Comparison of ENCODE assay signal across 13 cellular contexts in the genomic region with DNA sequence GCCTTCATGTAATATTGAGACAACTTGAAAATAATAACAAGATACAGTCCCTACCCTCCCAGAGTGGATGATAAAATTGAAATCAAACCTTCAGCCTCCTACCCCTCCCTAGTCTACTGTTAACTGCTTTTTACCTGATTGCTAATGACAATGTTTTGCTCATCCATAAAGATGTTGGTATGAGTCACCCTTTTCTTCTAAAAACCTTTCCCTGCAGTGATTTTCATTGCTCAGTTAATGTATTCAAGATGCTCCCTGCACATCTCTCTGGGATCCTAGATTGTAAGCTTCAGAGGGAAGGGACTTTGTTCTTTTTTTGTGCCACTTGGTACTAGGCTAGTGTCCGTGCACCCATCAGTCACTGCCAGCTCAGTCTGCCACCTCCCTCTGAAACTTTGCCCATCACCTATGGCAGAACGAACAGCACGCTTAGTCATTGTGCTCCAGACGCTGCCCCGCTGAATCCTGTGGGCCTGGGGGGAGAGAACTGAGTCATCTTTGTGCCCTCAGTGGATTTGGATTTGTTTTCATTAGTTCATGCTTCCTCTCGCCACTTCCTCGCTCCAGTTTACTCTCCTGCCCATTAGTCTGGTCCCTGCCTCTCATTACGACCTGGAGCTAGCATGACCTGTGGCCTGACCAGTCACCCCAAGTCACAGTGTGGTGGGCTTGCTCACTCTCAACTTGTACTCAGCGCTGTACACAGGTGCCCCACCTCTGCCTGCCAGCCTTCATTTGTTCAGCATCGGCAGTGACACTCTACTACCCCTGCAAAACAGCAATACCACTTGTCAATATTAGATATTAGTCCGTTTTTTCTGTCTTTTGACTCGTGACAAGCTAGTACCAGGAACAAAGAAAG.
DNase-seq lines count a peak whose midpoint lies in the region; ATAC-seq, FAIRE-seq and TF ChIP-seq lines count a peak whose summit lies in the region.
"Had no signal": no experiment of that assay in that cellular context is flagged by ENCODE, and none has a peak within 500 bp of the region (broad histone marks: within the 10 kb centered on the region; RNA-seq: fewer than 3 reads in every experiment).

No MANE protein-coding gene starts in this region.

- no peaks in the 10 kb centered on the region for H3K4me1 Mint-ChIP-seq in activated T-helper 17 cell treated with anti-CD3 and anti-CD28 coated beads, Interleukin-2, amount 50 U/mL, for 72 hours
- H3K4me1 Mint-ChIP-seq in T-cell = no peaks in the 10 kb centered on the region
- peaks cover 8% of the 10 kb centered on the region for H3K4me1 Mint-ChIP-seq in endothelial cell (ENCODE audit: unreplicated experiment)
- H3K4me1 Mint-ChIP-seq: central memory CD8-positive, alpha-beta T cell; nephron had no signal

- H3K27ac ChIP-seq in HCT116 (ENCODE audit: low read depth, low read length) (no peak overlapping the region; the same call in 1 of the 2 replicates), small intestine (ENCODE audit: low read depth in 1 of 2, low read length in 1 of 2) (no peak overlapping the region)

- no peak overlapping the region for H2AFZ ChIP-seq in HCT116 (ENCODE audit: low read depth, low read length, poor library complexity, severe bottlenecking)

- no TSS peak for BruUV-seq in HCT116 (replicated peaks; lab: Mats Ljungman, UMichigan)

- peaks cover 0 to 5% of the 10 kb centered on the region in 2 experiments; a peak in 1 of 4 replicates for H3K36me3 ChIP-seq in HCT116 (ENCODE audit: control insufficient read depth in 1 of 2, insufficient read depth in 2 of 2, low read length in 2 of 2)
- peaks cover 9 to 12% of the 10 kb centered on the region in 2 donors for H3K36me3 ChIP-seq in small intestine (ENCODE audit: control insufficient read depth in 2 of 2, insufficient read depth in 2 of 2, low read length in 2 of 2)

- no peaks in the 10 kb centered on the region for H3K79me2 ChIP-seq in HCT116 (ENCODE audit: insufficient read depth, low read length)

- TF ChIP-seq CTCF in HCT116 (IDR thresholded peaks at IDR 0.05 in 2 of 3, conservative IDR thresholded peaks at IDR 0.05 in 1 of 3; ENCODE audit: borderline replicate concordance in 1 of 3, insufficient read depth in 1 of 3, low read depth in 2 of 3, low read length in 2 of 3) (no peak), endothelial cell (IDR thresholded peaks at IDR 0.05; ENCODE audit: unreplicated experiment) (no peak)

- no peaks in the 10 kb centered on the region for H4K20me1 ChIP-seq in HCT116 (ENCODE audit: insufficient read depth)

- TF ChIP-seq POLR2A in HCT116 (IDR thresholded peaks at IDR 0.05; ENCODE audit: borderline replicate concordance, extremely low read depth, insufficient read depth, insufficient read length) = no peak

- H3K9ac ChIP-seq in HCT116 (ENCODE audit: low read length) = peak overlapping the region; percentile 39

- TF ChIP-seq RAD21 in HCT116 (IDR thresholded peaks at IDR 0.05; ENCODE audit: low read depth) = no peak

- H3K4me3 Mint-ChIP-seq in activated T-helper 17 cell treated with anti-CD3 and anti-CD28 coated beads, Interleukin-2, amount 50 U/mL, for 72 hours = no peak overlapping the region
- H3K4me3 Mint-ChIP-seq in T-cell (no peak overlapping the region), endothelial cell (ENCODE audit: unreplicated experiment) (no peak overlapping the region)
- H3K4me3 Mint-ChIP-seq: B cell; central memory CD8-positive, alpha-beta T cell; nephron had no signal

- H3K4me2 ChIP-seq in HCT116 (ENCODE audit: low read length) = peak overlapping the region; percentile 64

- POLR2A ChIA-PET in HCT116 (lab: Charles Lee) = no interaction called here
- POLR2A ChIA-PET in T-cell (lab: Charles Lee) = no interaction called here

- ATAC-seq in HCT116 (peak; percentile 93), HG02981 (IDR thresholded peaks at IDR 0.05; ENCODE audit: unreplicated experiment) (no peak), T-cell (replicated peaks in 1 of 4) (no peak)
- ATAC-seq in activated T-helper 17 cell treated with anti-CD3 and anti-CD28 coated beads, Interleukin-2, amount 50 U/mL, for 72 hours (replicated peaks) = peak; percentile 60

- WGBS in small intestine, 3 donors = 89 to 90% (median 90%) methylated on average over 12 of the region's 12 CpGs

- intact Hi-C loops in HCT116 (cut with micrococcal nuclease) = no loop called here

- no peaks in the 10 kb centered on the region for H3K27me3 Mint-ChIP-seq in activated T-helper 17 cell treated with anti-CD3 and anti-CD28 coated beads, Interleukin-2, amount 50 U/mL, for 72 hours
- no peaks in the 10 kb centered on the region for H3K27me3 Mint-ChIP-seq in T-cell
- H3K27me3 Mint-ChIP-seq in endothelial cell (ENCODE audit: unreplicated experiment) = peaks cover 5% of the 10 kb centered on the region
- H3K27me3 Mint-ChIP-seq: B cell; central memory CD8-positive, alpha-beta T cell had no signal

- no peak overlapping the region for H3K27ac Mint-ChIP-seq in activated T-helper 17 cell treated with anti-CD3 and anti-CD28 coated beads, Interleukin-2, amount 50 U/mL, for 72 hours
- H3K27ac Mint-ChIP-seq in T-cell (peak overlapping the region in 1 of 2 donors; percentile 50), endothelial cell (ENCODE audit: unreplicated experiment) (no peak overlapping the region)
- H3K27ac Mint-ChIP-seq: B cell had no signal

- H3K9me3 ChIP-seq in HCT116 (ENCODE audit: control insufficient read depth in 1 of 2, insufficient read depth in 1 of 2, low read depth in 1 of 2, low read length in 2 of 2) (no peaks in the 10 kb centered on the region), small intestine (ENCODE audit: control insufficient read depth, low read depth) (no peaks in the 10 kb centered on the region)

- CTCF ChIA-PET in HCT116 (lab: Charles Lee) = no interaction called here
- CTCF ChIA-PET in T-cell (lab: Charles Lee) = no interaction called here

- peaks cover 28% of the 10 kb centered on the region for H3K36me3 Mint-ChIP-seq in activated T-helper 17 cell treated with anti-CD3 and anti-CD28 coated beads, Interleukin-2, amount 50 U/mL, for 72 hours (ENCODE audit: low read depth)
- H3K36me3 Mint-ChIP-seq in T-cell (peaks cover 58% of the 10 kb centered on the region), endothelial cell (ENCODE audit: low read depth, unreplicated experiment) (peaks cover 45% of the 10 kb centered on the region)

- H3K9me2 ChIP-seq in HCT116 (ENCODE audit: insufficient read depth) = no peaks in the 10 kb centered on the region

- peak; percentile 53 for DNase-seq in 8988T
- DNase-seq in HCT116 (ENCODE audit: low read depth, low spot score) = peak; percentile 43
- DNase-seq in glomerular visceral epithelial cell (ENCODE audit: extremely low spot score) = peak; percentile 88
- no peak for DNase-seq in T-cell
- DNase-seq in small intestine = no peak
- DNase-seq in endothelial cell (ENCODE audit: low spot score) = no peak
- DNase-seq: NCI-H1930, SIG-M5 had no signal

- RAD21 ChIA-PET in HCT116 (lab: Charles Lee; ENCODE audit: low non-redundant PET in 1 of 2, low total read pairs in 2 of 2, uncharacterized antibody in 2 of 2, unreplicated experiment in 2 of 2) = no interaction called here

- H3K27me3 ChIP-seq in HCT116 (ENCODE audit: insufficient read depth, low read length) (no peaks in the 10 kb centered on the region), small intestine (ENCODE audit: control insufficient read depth in 2 of 2, insufficient read depth in 2 of 2, low read length in 2 of 2) (no peaks in the 10 kb centered on the region)

- FAIRE-seq in small intestine (lab: Jason Lieb, UNC) = no peak

- H3K4me1 ChIP-seq in HCT116 (ENCODE audit: control insufficient read depth in 1 of 2, insufficient read depth in 2 of 2, low read length in 2 of 2) = peaks cover 5 to 18% of the 10 kb centered on the region in 2 experiments; a peak in 3 of 4 replicates
- no peaks in the 10 kb centered on the region for H3K4me1 ChIP-seq in small intestine (ENCODE audit: control insufficient read depth in 2 of 2, insufficient read depth in 1 of 2, low read depth in 1 of 2, low read length in 1 of 2)

- no peak overlapping the region; a peak in 1 of 4 replicates for H3K4me3 ChIP-seq in HCT116 (replicated peaks in 1 of 2; ENCODE audit: low read depth in 1 of 2, low read length in 2 of 2)
- no peak overlapping the region for H3K4me3 ChIP-seq in small intestine (ENCODE audit: low read depth in 1 of 2, low read length in 2 of 2)

- no peaks in the 10 kb centered on the region for H3K9me3 Mint-ChIP-seq in activated T-helper 17 cell treated with anti-CD3 and anti-CD28 coated beads, Interleukin-2, amount 50 U/mL, for 72 hours
- H3K9me3 Mint-ChIP-seq in T-cell (peaks cover 0 to 3% (median 0%) of the 10 kb centered on the region in 3 donors), endothelial cell (ENCODE audit: unreplicated experiment) (no peaks in the 10 kb centered on the region)
- H3K9me3 Mint-ChIP-seq: central memory CD8-positive, alpha-beta T cell; nephron had no signal

TF ChIP-seq in HCT116, 20 proteins besides CTCF, POLR2A, EP300 and RAD21:
- TF ChIP-seq JUND (IDR thresholded peaks at IDR 0.05) (peak; percentile 84), FOSL1 (IDR thresholded peaks at IDR 0.05; ENCODE audit: low read depth) (peak; percentile 77), EGR1 (IDR thresholded peaks at IDR 0.05; ENCODE audit: low read depth) (no peak), ZNF274 (IDR thresholded peaks at IDR 0.05; ENCODE audit: low read depth, low read length) (no peak), CBX3 (IDR thresholded peaks at IDR 0.05; ENCODE audit: low read depth) (peak; percentile 43; the same call in 1 of the 2 replicates), SP1 (IDR thresholded peaks at IDR 0.05; ENCODE audit: low read depth) (peak; percentile 70), SIN3A (IDR thresholded peaks at IDR 0.05; ENCODE audit: low read depth) (no peak)
- TF ChIP-seq, protein P1, sequence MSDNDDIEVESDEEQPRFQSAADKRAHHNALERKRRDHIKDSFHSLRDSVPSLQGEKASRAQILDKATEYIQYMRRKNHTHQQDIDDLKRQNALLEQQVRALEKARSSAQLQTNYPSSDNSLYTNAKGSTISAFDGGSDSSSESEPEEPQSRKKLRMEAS (IDR thresholded peaks at IDR 0.05) = peak; percentile 63

Comparison
In these comparisons a context has a peak if more than half of its experiments do, and no peak if none do; other contexts are left out.
1. DNase-seq: peak in 8988T (single experiment), HCT116 (single experiment) and glomerular visceral epithelial cell (single experiment); none in T-cell (0 of 34), small intestine (single experiment) and endothelial cell (single experiment).
2. ATAC-seq: peak in HCT116 (single experiment) and activated T-helper 17 cell treated with anti-CD3 and anti-CD28 coated beads, Interleukin-2, amount 50 U/mL, for 72 hours (single experiment); none in HG02981 (single experiment) and T-cell (0 of 4).